ENCODE assay signal across 10 cellular contexts in the genomic region with DNA sequence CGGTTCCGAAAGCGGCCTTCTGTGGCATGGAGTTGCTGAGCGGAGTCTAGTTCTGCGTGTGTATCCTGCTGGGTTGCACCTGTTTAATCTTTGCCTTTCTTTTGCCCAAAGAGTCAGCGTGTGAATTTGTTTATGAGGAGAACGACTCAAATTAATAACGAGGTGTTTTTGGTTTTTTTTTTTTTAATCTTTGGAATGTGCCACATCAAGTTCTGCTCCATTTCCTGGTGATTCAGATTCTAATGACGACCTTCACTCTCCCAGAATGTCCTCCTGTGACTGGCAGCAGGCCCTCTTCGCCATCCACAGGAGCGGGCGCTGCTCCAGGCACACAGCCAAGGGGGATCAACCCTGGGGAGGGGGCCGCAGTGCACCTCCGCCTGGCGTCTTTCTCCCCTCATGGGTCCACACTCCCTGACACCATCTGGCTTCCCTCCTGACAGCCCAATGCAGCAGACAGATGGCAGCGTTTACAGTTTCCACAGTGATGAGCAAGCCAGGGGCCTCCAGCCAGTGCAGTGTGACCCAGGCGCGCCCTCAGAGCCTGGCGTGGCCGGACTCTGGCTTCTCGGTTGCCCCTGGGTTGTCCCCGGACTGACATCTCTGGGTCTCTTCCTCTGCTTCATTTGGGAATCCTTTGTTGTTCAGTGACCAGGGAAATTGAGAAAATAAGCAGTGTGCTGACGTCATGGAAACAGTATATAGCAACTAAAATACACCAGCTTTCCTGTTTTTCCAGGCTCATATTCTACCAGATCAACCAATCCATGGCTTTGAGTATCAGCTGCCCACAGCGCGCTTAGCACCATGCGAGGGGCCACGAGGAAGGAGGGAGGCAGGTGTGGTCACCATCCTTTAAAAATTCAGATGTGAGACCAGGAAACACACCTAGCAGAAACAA. TPM values are rescaled to one million over a fixed set of nuclear protein-coding genes. Genes with fewer than 3 reads are reported as not detected.
DNase-seq lines count a peak whose midpoint lies in the region; ATAC-seq and TF ChIP-seq lines count a peak whose summit lies in the region.
"Had no signal": no experiment of that assay in that cellular context is flagged by ENCODE, and none has a peak within 500 bp of the region (broad histone marks: within the 10 kb centered on the region; RNA-seq: fewer than 3 reads in every experiment).

No MANE protein-coding gene starts in this region.

- 40% methylated on average over 26 to 27 of the region's 27 CpGs for WGBS in GM23248 (ENCODE audit: low coverage in 1 of 2, low lambda C conversion rate in 2 of 2, missing lambda C conversion rate in 2 of 2), 2 experiments

- ATAC-seq in esophagus mucosa (peak; percentile 25), GM18517 (IDR thresholded peaks at IDR 0.05; ENCODE audit: unreplicated experiment) (no peak)

- H3K4me1 ChIP-seq in GM23248 (ENCODE audit: insufficient read depth) = no peaks in the 10 kb centered on the region
- peaks cover 0 to 13% (median 5%) of the 10 kb centered on the region in 4 donors for H3K4me1 ChIP-seq in tibial artery

- H3K9me3 ChIP-seq in GM23248 (ENCODE audit: low read depth) (no peaks in the 10 kb centered on the region), neural cell (ENCODE audit: low read length) (no peaks in the 10 kb centered on the region), tibial artery (no peaks in the 10 kb centered on the region)
- H3K9me3 ChIP-seq: ovary had no signal

- H3K9ac ChIP-seq in GM23248 (no peak overlapping the region), neural cell (ENCODE audit: low read length) (no peak overlapping the region)

- H3K27me3 ChIP-seq in GM23248 (replicated peaks; ENCODE audit: insufficient read depth) (peaks cover 18% of the 10 kb centered on the region), neural cell (ENCODE audit: insufficient read depth, low read depth, low read length) (no peaks in the 10 kb centered on the region), tibial artery (peaks cover 0 to 41% of the 10 kb centered on the region in 2 donors)
- H3K27me3 ChIP-seq: ovary had no signal

- TF ChIP-seq RAD21 in neural cell (conservative IDR thresholded peaks at IDR 0.05) = no peak

- in situ Hi-C loops in GM23248 (cut with MboI) = no loop called here

- peak; percentile 12 for TF ChIP-seq EP300 in neural cell (conservative IDR thresholded peaks at IDR 0.05; ENCODE audit: poor library complexity, severe bottlenecking)

- H2AFZ ChIP-seq in GM23248 = no peak overlapping the region
- H2AFZ ChIP-seq in neural cell (ENCODE audit: low read depth, low read length) = no peak overlapping the region

- H3K4me2 ChIP-seq in GM23248 (ENCODE audit: unreplicated experiment) = no peak overlapping the region
- H3K4me2 ChIP-seq in neural cell (ENCODE audit: low read length) = no peak overlapping the region

- no peak overlapping the region for H3K27ac ChIP-seq in GM23248
- no peak overlapping the region for H3K27ac ChIP-seq in neural cell (ENCODE audit: low read length)
- H3K27ac ChIP-seq in tibial artery = no peak overlapping the region
- H3K27ac ChIP-seq: ovary had no signal

- H3K9me2 ChIP-seq in GM23248 (ENCODE audit: insufficient read depth) (no peaks in the 10 kb centered on the region), neural cell (ENCODE audit: insufficient read depth, low read length) (no peaks in the 10 kb centered on the region)

- H3K79me2 ChIP-seq in GM23248 (ENCODE audit: insufficient read depth) = no peaks in the 10 kb centered on the region
- H3K79me2 ChIP-seq in neural cell (replicated peaks; ENCODE audit: insufficient read depth, low read length) = no peaks in the 10 kb centered on the region

- DNase-seq in GM23248 = peak; percentile 22
- peak; percentile 93 for DNase-seq in NCI-H82 treated with DMSO at 0.1 percent for 48 hours (lab: John Stamatoyannopoulos, UW; ENCODE audit: unreplicated experiment)
- DNase-seq in A172 (ENCODE audit: low spot score) = no peak
- DNase-seq in tibial artery = no peak
- DNase-seq in stimulated activated CD4-positive, alpha-beta T cell treated with anti-CD3 and anti-CD28 coated beads, Interleukin-4, amount 100 ng/mL, for 4 hours = no peak
- DNase-seq: Karpas-422, ovary had no signal

- TF ChIP-seq CTCF in neural cell (IDR thresholded peaks at IDR 0.05; ENCODE audit: poor library complexity, severe bottlenecking) = no peak
- no peak for TF ChIP-seq CTCF in tibial artery (IDR thresholded peaks at IDR 0.05)

- intact Hi-C loops in tibial artery (cut with DNase I; ENCODE audit: low total_unique reads) = no loop called here

- H3F3A ChIP-seq in GM23248 (ENCODE audit: insufficient read depth) (no peaks in the 10 kb centered on the region), neural cell (ENCODE audit: insufficient read depth, low read length, poor library complexity, severe bottlenecking) (no peaks in the 10 kb centered on the region)

- H4K20me1 ChIP-seq in GM23248 (ENCODE audit: insufficient read depth) (no peaks in the 10 kb centered on the region), neural cell (ENCODE audit: insufficient read depth) (no peaks in the 10 kb centered on the region)

- H3K36me3 ChIP-seq in GM23248 (ENCODE audit: low read depth) (no peaks in the 10 kb centered on the region), neural cell (ENCODE audit: insufficient read depth, low read length) (no peaks in the 10 kb centered on the region), tibial artery (no peaks in the 10 kb centered on the region)
- H3K36me3 ChIP-seq: ovary had no signal

- H3K4me3 ChIP-seq in GM23248 (no peak overlapping the region), neural cell (ENCODE audit: low read length) (no peak overlapping the region), tibial artery (no peak overlapping the region)
- H3K4me3 ChIP-seq: ovary had no signal

TF ChIP-seq in neural cell, 6 proteins besides CTCF, POLR2A, EP300 and RAD21:
- no peak for TF ChIP-seq SMC3 (conservative IDR thresholded peaks at IDR 0.05; ENCODE audit: poor library complexity)
- no peak for TF ChIP-seq TAF1 (IDR thresholded peaks at IDR 0.05; ENCODE audit: low read depth)
- no peak for TF ChIP-seq POLR2AphosphoS5 (IDR thresholded peaks at IDR 0.05)
- TF ChIP-seq, protein P1, sequence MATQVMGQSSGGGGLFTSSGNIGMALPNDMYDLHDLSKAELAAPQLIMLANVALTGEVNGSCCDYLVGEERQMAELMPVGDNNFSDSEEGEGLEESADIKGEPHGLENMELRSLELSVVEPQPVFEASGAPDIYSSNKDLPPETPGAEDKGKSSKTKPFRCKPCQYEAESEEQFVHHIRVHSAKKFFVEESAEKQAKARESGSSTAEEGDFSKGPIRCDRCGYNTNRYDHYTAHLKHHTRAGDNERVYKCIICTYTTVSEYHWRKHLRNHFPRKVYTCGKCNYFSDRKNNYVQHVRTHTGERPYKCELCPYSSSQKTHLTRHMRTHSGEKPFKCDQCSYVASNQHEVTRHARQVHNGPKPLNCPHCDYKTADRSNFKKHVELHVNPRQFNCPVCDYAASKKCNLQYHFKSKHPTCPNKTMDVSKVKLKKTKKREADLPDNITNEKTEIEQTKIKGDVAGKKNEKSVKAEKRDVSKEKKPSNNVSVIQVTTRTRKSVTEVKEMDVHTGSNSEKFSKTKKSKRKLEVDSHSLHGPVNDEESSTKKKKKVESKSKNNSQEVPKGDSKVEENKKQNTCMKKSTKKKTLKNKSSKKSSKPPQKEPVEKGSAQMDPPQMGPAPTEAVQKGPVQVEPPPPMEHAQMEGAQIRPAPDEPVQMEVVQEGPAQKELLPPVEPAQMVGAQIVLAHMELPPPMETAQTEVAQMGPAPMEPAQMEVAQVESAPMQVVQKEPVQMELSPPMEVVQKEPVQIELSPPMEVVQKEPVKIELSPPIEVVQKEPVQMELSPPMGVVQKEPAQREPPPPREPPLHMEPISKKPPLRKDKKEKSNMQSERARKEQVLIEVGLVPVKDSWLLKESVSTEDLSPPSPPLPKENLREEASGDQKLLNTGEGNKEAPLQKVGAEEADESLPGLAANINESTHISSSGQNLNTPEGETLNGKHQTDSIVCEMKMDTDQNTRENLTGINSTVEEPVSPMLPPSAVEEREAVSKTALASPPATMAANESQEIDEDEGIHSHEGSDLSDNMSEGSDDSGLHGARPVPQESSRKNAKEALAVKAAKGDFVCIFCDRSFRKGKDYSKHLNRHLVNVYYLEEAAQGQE (IDR thresholded peaks at IDR 0.05; ENCODE audit: borderline replicate concordance) = no peak
- TF ChIP-seq MXI1 (conservative IDR thresholded peaks at IDR 0.05; ENCODE audit: poor library complexity, severe bottlenecking) = no peak
- no peak for TF ChIP-seq EZH2 (IDR thresholded peaks at IDR 0.05; ENCODE audit: borderline replicate concordance, insufficient read depth, low read length, poor library complexity, severe bottlenecking)

RNA-seq across cellular contexts. Expression of a gene that starts 27.4 kb away (rescaled TPM):
- total RNA-seq in GM23248 (2014; rRNA removed; shearing (Covaris generic)) = 13.8 and 26.2 TPM in 2 replicates
- polyA plus RNA-seq in GM23248 (2016; fragmentation: Nextera tagmentation; extraction: Ambion mirVana) (4.5 and 5.4 TPM in 2 replicates), neural cell (193 and 207 TPM in 2 replicates)
- 134 TPM for total RNA-seq in esophagus mucosa
- 427 and 539 TPM in 2 replicates for polyA minus RNA-seq in neural cell
- 29.9 and 36.3 TPM in 2 replicates for total RNA-seq in A172 (2014; rRNA removed; shearing (Covaris generic))

Comparison
In these comparisons a context has a peak if more than half of its experiments do, and no peak if none do; other contexts are left out.
1. DNase-seq: peak in GM23248 (single experiment) and NCI-H82 treated with DMSO at 0.1 percent for 48 hours (single experiment); none in A172 (single experiment), tibial artery (0 of 2) and stimulated activated CD4-positive, alpha-beta T cell treated with anti-CD3 and anti-CD28 coated beads, Interleukin-4, amount 100 ng/mL, for 4 hours (0 of 2).